Comparison of ENCODE assay signal across 1 cellular context in the genomic region with DNA sequence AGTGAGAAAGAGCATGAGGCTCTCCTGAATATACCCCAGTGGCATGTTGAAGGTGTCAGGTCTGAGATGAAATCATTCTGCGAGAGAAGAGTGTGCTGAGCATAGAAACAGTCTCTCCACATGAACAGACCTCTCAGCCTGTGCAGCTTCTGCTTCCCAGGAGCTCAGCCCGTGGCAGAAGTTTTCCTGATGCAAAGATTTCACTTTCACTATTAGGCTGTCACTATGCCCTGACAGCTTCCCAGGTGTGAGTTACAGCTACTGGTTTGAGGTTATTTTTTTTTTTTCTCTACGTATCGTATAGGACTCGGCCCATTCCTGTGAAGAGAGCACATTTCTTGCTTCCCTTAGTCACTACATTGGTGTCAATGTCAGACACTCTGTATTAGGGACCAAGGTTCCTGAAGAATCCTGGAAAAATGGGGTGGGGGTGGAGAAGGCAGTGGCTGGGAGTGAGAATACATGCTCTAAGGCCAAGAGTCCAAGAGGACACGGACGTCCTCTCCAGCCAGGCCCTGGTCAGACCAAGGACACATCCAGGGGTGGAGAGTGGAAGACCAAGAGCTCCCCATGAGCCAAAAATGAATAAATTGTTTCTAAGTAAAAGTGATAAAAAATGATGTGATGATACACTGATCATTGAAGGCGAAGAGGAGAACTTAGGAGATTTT.
TF ChIP-seq lines count a peak whose summit lies in the region.

No MANE protein-coding gene starts in this region.

TF ChIP-seq in HepG2, 621 proteins besides CTCF, POLR2A, EP300 and RAD21 (continued from another document):
- TF ChIP-seq ELF3 (CRISPR knock-in tag; IDR thresholded peaks at IDR 0.05) = 0 out of 2 replicates have a peak, but pooled peaks have one; percentile 10
- TF ChIP-seq MXI1 (IDR thresholded peaks at IDR 0.05; ENCODE audit: borderline replicate concordance, low read depth, low read length) = peak; percentile 18; the same call in 1 of the 3 replicates
- 0 out of 2 replicates have a peak, but pooled peaks have one; percentile 18 for TF ChIP-seq RARA (CRISPR knock-in tag; IDR thresholded peaks at IDR 0.05)
- peak; percentile 13; the same call in 1 of the 2 replicates for TF ChIP-seq RXRB (CRISPR knock-in tag; IDR thresholded peaks at IDR 0.05; ENCODE audit: borderline replicate concordance)
- TF ChIP-seq, protein P1, sequence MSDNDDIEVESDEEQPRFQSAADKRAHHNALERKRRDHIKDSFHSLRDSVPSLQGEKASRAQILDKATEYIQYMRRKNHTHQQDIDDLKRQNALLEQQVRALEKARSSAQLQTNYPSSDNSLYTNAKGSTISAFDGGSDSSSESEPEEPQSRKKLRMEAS (IDR thresholded peaks at IDR 0.05) = 0 out of 2 replicates have a peak, but pooled peaks have one; percentile 9
- no peak for TF ChIP-seq ZNF329 (CRISPR knock-in tag; IDR thresholded peaks at IDR 0.05; ENCODE audit: low read depth)
- TF ChIP-seq GATAD2A (CRISPR knock-in tag; IDR thresholded peaks at IDR 0.05) = 0 out of 2 replicates have a peak, but pooled peaks have one; percentile 25
- TF ChIP-seq HNF4G (IDR thresholded peaks at IDR 0.05; ENCODE audit: borderline replicate concordance, low read depth, low read length) = peak; percentile 57; the same call in 1 of the 2 replicates
- no peak for TF ChIP-seq HNF4G (CRISPR knock-in tag; IDR thresholded peaks at IDR 0.05; ENCODE audit: borderline replicate concordance, low read depth)
- 0 out of 4 replicates have a peak, but pooled peaks of 1 of the 2 experiments have one; percentile 11 for TF ChIP-seq NR2F1 (CRISPR knock-in tag; IDR thresholded peaks at IDR 0.05)
- peak; percentile 73 for TF ChIP-seq HNF4A (CRISPR knock-in tag; IDR thresholded peaks at IDR 0.05)
- TF ChIP-seq FOXA3 (CRISPR knock-in tag; IDR thresholded peaks at IDR 0.05) = no peak
- 0 out of 2 replicates have a peak, but pooled peaks have one; percentile 61 for TF ChIP-seq MEIS2 (CRISPR knock-in tag; IDR thresholded peaks at IDR 0.05)
- TF ChIP-seq, protein P2, sequence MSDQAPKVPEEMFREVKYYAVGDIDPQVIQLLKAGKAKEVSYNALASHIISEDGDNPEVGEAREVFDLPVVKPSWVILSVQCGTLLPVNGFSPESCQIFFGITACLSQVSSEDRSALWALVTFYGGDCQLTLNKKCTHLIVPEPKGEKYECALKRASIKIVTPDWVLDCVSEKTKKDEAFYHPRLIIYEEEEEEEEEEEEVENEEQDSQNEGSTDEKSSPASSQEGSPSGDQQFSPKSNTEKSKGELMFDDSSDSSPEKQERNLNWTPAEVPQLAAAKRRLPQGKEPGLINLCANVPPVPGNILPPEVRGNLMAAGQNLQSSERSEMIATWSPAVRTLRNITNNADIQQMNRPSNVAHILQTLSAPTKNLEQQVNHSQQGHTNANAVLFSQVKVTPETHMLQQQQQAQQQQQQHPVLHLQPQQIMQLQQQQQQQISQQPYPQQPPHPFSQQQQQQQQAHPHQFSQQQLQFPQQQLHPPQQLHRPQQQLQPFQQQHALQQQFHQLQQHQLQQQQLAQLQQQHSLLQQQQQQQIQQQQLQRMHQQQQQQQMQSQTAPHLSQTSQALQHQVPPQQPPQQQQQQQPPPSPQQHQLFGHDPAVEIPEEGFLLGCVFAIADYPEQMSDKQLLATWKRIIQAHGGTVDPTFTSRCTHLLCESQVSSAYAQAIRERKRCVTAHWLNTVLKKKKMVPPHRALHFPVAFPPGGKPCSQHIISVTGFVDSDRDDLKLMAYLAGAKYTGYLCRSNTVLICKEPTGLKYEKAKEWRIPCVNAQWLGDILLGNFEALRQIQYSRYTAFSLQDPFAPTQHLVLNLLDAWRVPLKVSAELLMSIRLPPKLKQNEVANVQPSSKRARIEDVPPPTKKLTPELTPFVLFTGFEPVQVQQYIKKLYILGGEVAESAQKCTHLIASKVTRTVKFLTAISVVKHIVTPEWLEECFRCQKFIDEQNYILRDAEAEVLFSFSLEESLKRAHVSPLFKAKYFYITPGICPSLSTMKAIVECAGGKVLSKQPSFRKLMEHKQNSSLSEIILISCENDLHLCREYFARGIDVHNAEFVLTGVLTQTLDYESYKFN (CRISPR knock-in tag; conservative IDR thresholded peaks at IDR 0.05) = peak; percentile 27; the same call in 1 of the 2 replicates
- TF ChIP-seq RCOR2 (CRISPR knock-in tag; IDR thresholded peaks at IDR 0.05) = no peak
- TF ChIP-seq ZNF672 (CRISPR knock-in tag; IDR thresholded peaks at IDR 0.05) = no peak
- TF ChIP-seq ATF7 (IDR thresholded peaks at IDR 0.05) = no peak
- TF ChIP-seq ATF7 (CRISPR knock-in tag; IDR thresholded peaks at IDR 0.05) = no peak
- no peak for TF ChIP-seq ZFAT (CRISPR knock-in tag; conservative IDR thresholded peaks at IDR 0.05)
- no peak for TF ChIP-seq TEAD3 (CRISPR knock-in tag; optimal IDR thresholded peaks at IDR 0.05; ENCODE audit: borderline replicate concordance)
- TF ChIP-seq ESRRA (CRISPR knock-in tag; IDR thresholded peaks at IDR 0.05; ENCODE audit: low read depth) = peak; percentile 68; the same call in 1 of the 2 replicates
- TF ChIP-seq, protein P3, sequence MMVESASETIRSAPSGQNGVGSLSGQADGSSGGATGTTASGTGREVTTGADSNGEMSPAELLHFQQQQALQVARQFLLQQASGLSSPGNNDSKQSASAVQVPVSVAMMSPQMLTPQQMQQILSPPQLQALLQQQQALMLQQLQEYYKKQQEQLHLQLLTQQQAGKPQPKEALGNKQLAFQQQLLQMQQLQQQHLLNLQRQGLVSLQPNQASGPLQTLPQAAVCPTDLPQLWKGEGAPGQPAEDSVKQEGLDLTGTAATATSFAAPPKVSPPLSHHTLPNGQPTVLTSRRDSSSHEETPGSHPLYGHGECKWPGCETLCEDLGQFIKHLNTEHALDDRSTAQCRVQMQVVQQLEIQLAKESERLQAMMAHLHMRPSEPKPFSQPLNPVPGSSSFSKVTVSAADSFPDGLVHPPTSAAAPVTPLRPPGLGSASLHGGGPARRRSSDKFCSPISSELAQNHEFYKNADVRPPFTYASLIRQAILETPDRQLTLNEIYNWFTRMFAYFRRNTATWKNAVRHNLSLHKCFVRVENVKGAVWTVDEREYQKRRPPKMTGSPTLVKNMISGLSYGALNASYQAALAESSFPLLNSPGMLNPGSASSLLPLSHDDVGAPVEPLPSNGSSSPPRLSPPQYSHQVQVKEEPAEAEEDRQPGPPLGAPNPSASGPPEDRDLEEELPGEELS (CRISPR knock-in tag; IDR thresholded peaks at IDR 0.05) = no peak
- TF ChIP-seq JDP2 (CRISPR knock-in tag; IDR thresholded peaks at IDR 0.05; ENCODE audit: borderline replicate concordance) = no peak
TF ChIP-seq in HepG2: peak in this region for 14.
